Comparison of ENCODE assay signal across 8 cellular contexts in the genomic region with DNA sequence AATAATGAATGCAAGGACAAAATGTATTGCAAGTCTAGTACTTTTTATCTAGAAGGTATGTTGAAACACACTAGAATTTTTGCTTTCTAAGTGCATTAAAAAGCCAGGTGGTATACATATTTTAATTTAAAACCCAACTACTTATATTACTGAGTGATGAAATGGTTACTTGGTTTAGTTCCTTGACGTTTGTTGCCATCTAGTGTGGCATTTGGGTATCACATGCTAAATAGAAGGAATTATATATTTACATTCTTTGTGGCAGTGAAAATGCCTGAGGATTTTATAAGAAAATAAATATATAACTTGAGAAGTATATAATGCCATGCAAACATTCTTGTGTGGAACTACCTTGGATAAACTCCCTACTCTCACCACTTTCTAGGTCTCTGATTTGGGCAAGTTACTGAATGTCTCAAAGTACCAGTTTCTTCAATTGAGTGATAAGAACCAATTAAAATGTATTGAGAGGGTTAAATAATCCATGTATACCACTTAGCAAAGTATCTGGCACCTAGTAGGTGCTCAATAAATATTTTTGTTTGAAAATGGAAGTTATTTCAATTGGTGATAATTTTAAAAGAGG.
DNase-seq lines count a peak whose midpoint lies in the region; ATAC-seq, FAIRE-seq and TF ChIP-seq lines count a peak whose summit lies in the region.

No MANE protein-coding gene starts in this region.

- H3K27me3 Mint-ChIP-seq in activated naive CD4-positive, alpha-beta T cell treated with anti-CD3 and anti-CD28 coated beads, Interleukin-2, amount 10 ng/mL, durations not matched to agents 7 days and 5 days = no peaks in the 10 kb centered on the region
- no peaks in the 10 kb centered on the region for H3K27me3 Mint-ChIP-seq in type B pancreatic cell

- no peak overlapping the region for H3K9ac ChIP-seq in keratinocyte (ENCODE audit: control insufficient read depth, extremely low read depth, insufficient read depth, low read length)

- POLR2A ChIA-PET in HEK293 (lab: Yijun Ruan, JAX) = no interaction called here

- peak; percentile 24 for DNase-seq in activated naive CD4-positive, alpha-beta T cell treated with anti-CD3 and anti-CD28 coated beads, Interleukin-2, amount 10 ng/mL, durations not matched to agents 7 days and 5 days
- DNase-seq in activated naive CD4-positive, alpha-beta T cell (lab: John Stamatoyannopoulos, UW) = no peak
- DNase-seq in NCI-H226 (peak; percentile 2), ascending aorta (ENCODE audit: low spot score in 2 of 2) (no peak), keratinocyte (ENCODE audit: low read depth, low spot score) (peak; percentile 30), type B pancreatic cell (ENCODE audit: extremely low spot score, unreplicated experiment) (no peak)

- no peaks in the 10 kb centered on the region for H4K20me1 ChIP-seq in keratinocyte (ENCODE audit: control insufficient read depth, extremely low read depth, insufficient read depth, low read length)

- no peaks in the 10 kb centered on the region for H3K4me1 Mint-ChIP-seq in activated naive CD4-positive, alpha-beta T cell treated with anti-CD3 and anti-CD28 coated beads, Interleukin-2, amount 10 ng/mL, durations not matched to agents 7 days and 5 days
- H3K4me1 Mint-ChIP-seq in type B pancreatic cell (ENCODE audit: unreplicated experiment) = peaks cover 4% of the 10 kb centered on the region

- peaks cover under 1% of the 10 kb centered on the region for H3K36me3 Mint-ChIP-seq in activated naive CD4-positive, alpha-beta T cell treated with anti-CD3 and anti-CD28 coated beads, Interleukin-2, amount 10 ng/mL, durations not matched to agents 7 days and 5 days
- peaks cover 8% of the 10 kb centered on the region for H3K36me3 Mint-ChIP-seq in type B pancreatic cell

- H3K4me2 ChIP-seq in keratinocyte (ENCODE audit: control insufficient read depth, extremely low read depth, insufficient read depth, low read depth, low read length) = no peak overlapping the region

- no peak overlapping the region for H3K27ac ChIP-seq in HEK293 (ENCODE audit: extremely low read depth, low read depth, low read length)
- H3K27ac ChIP-seq in ascending aorta = no peak overlapping the region
- H3K27ac ChIP-seq in keratinocyte (ENCODE audit: control insufficient read depth, insufficient read depth, low read length) = no peak overlapping the region

- CTCF ChIA-PET in activated naive CD4-positive, alpha-beta T cell treated with anti-CD3 and anti-CD28 coated beads, Interleukin-2, amount 10 ng/mL, durations not matched to agents 7 days and 5 days (lab: Charles Lee) = interaction anchor here (1.2 to 1.3 kb wide), 2 partner anchors 10 to 857 kb away, joined by 3 read pairs; no protein-coding TSS in a partner anchor
- CTCF ChIA-PET in HEK293 (lab: Yijun Ruan, JAX) = interaction anchor here (0.6 to 1.6 kb wide), 3 partner anchors 674 to 1793 kb away, joined by 4 to 7 read pairs (median 6); a partner anchor contains a TSS

- intact Hi-C loops in ascending aorta (cut with DNase I) = loop anchor here (10.0 kb wide), 1 partner anchor 861 kb away; no protein-coding TSS in a partner anchor

- peak; percentile 67 for TF ChIP-seq CTCF in HEK293 (tag by site-specific recombination; IDR thresholded peaks at IDR 0.05)
- peak; percentile 56 to 77 (median 69) for TF ChIP-seq CTCF in ascending aorta (IDR thresholded peaks at IDR 0.05)
- TF ChIP-seq CTCF in keratinocyte (optimal IDR thresholded peaks at IDR 0.05 in 1 of 3, IDR thresholded peaks at IDR 0.05 in 1 of 3, conservative IDR thresholded peaks at IDR 0.05 in 1 of 3; ENCODE audit: extremely low read depth in 1 of 3, insufficient read depth in 2 of 3, low read length in 3 of 3) = peak in 2 of 3 experiments; percentile 46 to 53
- TF ChIP-seq CTCF in type B pancreatic cell (conservative IDR thresholded peaks at IDR 0.05) = peak; percentile 94

- no peaks in the 10 kb centered on the region for H3K4me1 ChIP-seq in HEK293 (ENCODE audit: control insufficient read depth, insufficient read depth, low read length)
- H3K4me1 ChIP-seq in ascending aorta = no peaks in the 10 kb centered on the region
- no peaks in the 10 kb centered on the region for H3K4me1 ChIP-seq in keratinocyte (ENCODE audit: control insufficient read depth, extremely low read depth, insufficient read depth, low read length)

- H3K36me3 ChIP-seq in HEK293 (ENCODE audit: control insufficient read depth in 2 of 2, insufficient read depth in 1 of 2, low read length in 2 of 2) (peaks cover 0 to 2% of the 10 kb centered on the region in 2 experiments; a peak in 1 of 3 replicates), ascending aorta (peaks cover 0 to 1% of the 10 kb centered on the region in 2 donors), keratinocyte (ENCODE audit: control insufficient read depth in 2 of 2, extremely low read depth in 1 of 2, insufficient read depth in 2 of 2, low read length in 2 of 2) (peaks cover 0 to under 1% of the 10 kb centered on the region in 2 experiments)

- H2AFZ ChIP-seq in keratinocyte (ENCODE audit: control insufficient read depth, low read length) = no peak overlapping the region

- H3K27me3 ChIP-seq in ascending aorta (no peaks in the 10 kb centered on the region), keratinocyte (ENCODE audit: control insufficient read depth, extremely low read depth, insufficient read depth, low read length) (no peaks in the 10 kb centered on the region)

- H3K4me3 ChIP-seq in HEK293 (ENCODE audit: low read depth, low read length) (no peak overlapping the region), ascending aorta (no peak overlapping the region), keratinocyte (ENCODE audit: control insufficient read depth in 2 of 3, extremely low read depth in 1 of 3, insufficient read depth in 2 of 3, low read depth in 1 of 3, low read length in 3 of 3) (no peak overlapping the region)

- H3K79me2 ChIP-seq in keratinocyte (ENCODE audit: control insufficient read depth, insufficient read depth, low read length) = no peaks in the 10 kb centered on the region

- H3K9me3 Mint-ChIP-seq in activated naive CD4-positive, alpha-beta T cell treated with anti-CD3 and anti-CD28 coated beads, Interleukin-2, amount 10 ng/mL, durations not matched to agents 7 days and 5 days = no peaks in the 10 kb centered on the region
- H3K9me3 Mint-ChIP-seq in type B pancreatic cell = no peaks in the 10 kb centered on the region

- no peak overlapping the region for H3K27ac Mint-ChIP-seq in activated naive CD4-positive, alpha-beta T cell treated with anti-CD3 and anti-CD28 coated beads, Interleukin-2, amount 10 ng/mL, durations not matched to agents 7 days and 5 days
- H3K27ac Mint-ChIP-seq in type B pancreatic cell = no peak overlapping the region

- H3K9me3 ChIP-seq in HEK293 (ENCODE audit: control insufficient read depth, insufficient read depth, low read depth, low read length) (no peaks in the 10 kb centered on the region), ascending aorta (no peaks in the 10 kb centered on the region), keratinocyte (ENCODE audit: control insufficient read depth, low read depth, low read length) (no peaks in the 10 kb centered on the region)

- H3K4me3 Mint-ChIP-seq in activated naive CD4-positive, alpha-beta T cell treated with anti-CD3 and anti-CD28 coated beads, Interleukin-2, amount 10 ng/mL, durations not matched to agents 7 days and 5 days = no peak overlapping the region
- no peak overlapping the region for H3K4me3 Mint-ChIP-seq in type B pancreatic cell

- ATAC-seq in HG02973 (IDR thresholded peaks at IDR 0.05; ENCODE audit: unreplicated experiment) = no peak

- dilution Hi-C loops in keratinocyte (cut with MboI; ENCODE audit: extremely low pct_ligation_motif_present, low sequenced_read_pairs) = no loop called here

- no peak for FAIRE-seq in keratinocyte (lab: Jason Lieb, UNC)

- H3K9me1 ChIP-seq in keratinocyte (ENCODE audit: control insufficient read depth, extremely low read depth, insufficient read depth, low read length) = no peaks in the 10 kb centered on the region

TF ChIP-seq in HEK293, 187 proteins besides CTCF, POLR2A, EP300 and RAD21:
- TF ChIP-seq, protein P1, sequence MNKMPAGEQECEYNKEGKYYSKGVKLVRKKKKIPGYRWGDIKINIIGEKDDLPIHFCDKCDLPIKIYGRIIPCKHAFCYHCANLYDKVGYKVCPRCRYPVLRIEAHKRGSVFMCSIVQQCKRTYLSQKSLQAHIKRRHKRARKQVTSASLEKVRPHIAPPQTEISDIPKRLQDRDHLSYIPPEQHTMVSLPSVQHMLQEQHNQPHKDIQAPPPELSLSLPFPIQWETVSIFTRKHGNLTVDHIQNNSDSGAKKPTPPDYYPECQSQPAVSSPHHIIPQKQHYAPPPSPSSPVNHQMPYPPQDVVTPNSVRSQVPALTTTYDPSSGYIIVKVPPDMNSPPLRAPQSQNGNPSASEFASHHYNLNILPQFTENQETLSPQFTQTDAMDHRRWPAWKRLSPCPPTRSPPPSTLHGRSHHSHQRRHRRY (tag by site-specific recombination; IDR thresholded peaks at IDR 0.05) = no peak
- peak; percentile 33 for TF ChIP-seq ZNF335 (tag by site-specific recombination; conservative IDR thresholded peaks at IDR 0.05)
- 0 out of 2 replicates have a peak, but pooled peaks have one; percentile 25 for TF ChIP-seq ZSCAN30 (tag by site-specific recombination; IDR thresholded peaks at IDR 0.05)
- no peak for TF ChIP-seq BCL11A (tag by site-specific recombination; IDR thresholded peaks at IDR 0.05; ENCODE audit: low read depth)
- TF ChIP-seq ZNF473 (tag by site-specific recombination; IDR thresholded peaks at IDR 0.05) = no peak
- TF ChIP-seq ZNF112 (tag by site-specific recombination; IDR thresholded peaks at IDR 0.05) = no peak
- 0 out of 2 replicates have a peak, but pooled peaks have one; percentile 21 for TF ChIP-seq KLF10 (tag by site-specific recombination; IDR thresholded peaks at IDR 0.05)
- TF ChIP-seq ZNF660 (tag by site-specific recombination; IDR thresholded peaks at IDR 0.05) = peak; percentile 75; the same call in 1 of the 2 replicates
- no peak for TF ChIP-seq ZNF510 (tag by site-specific recombination; IDR thresholded peaks at IDR 0.05; ENCODE audit: insufficient replicate concordance)
- no peak for TF ChIP-seq ZNF37A (tag by site-specific recombination; IDR thresholded peaks at IDR 0.05)
- peak; percentile 74 for TF ChIP-seq ZNF654 (tag by site-specific recombination; IDR thresholded peaks at IDR 0.05; ENCODE audit: low read depth)
- TF ChIP-seq TRIM28 (IDR thresholded peaks at IDR 0.05; ENCODE audit: borderline replicate concordance, low read length) = no peak
- no peak for TF ChIP-seq ZNF350 (tag by site-specific recombination; IDR thresholded peaks at IDR 0.05)
- TF ChIP-seq ZNF423 (tag by site-specific recombination; IDR thresholded peaks at IDR 0.05) = no peak
TF ChIP-seq in HEK293: peak in this region for 5.

Comparison
In these comparisons a context has a peak if more than half of its experiments do, and no peak if none do; other contexts are left out.
1. DNase-seq: peak in activated naive CD4-positive, alpha-beta T cell treated with anti-CD3 and anti-CD28 coated beads, Interleukin-2, amount 10 ng/mL, durations not matched to agents 7 days and 5 days (single experiment), NCI-H226 (single experiment) and keratinocyte (single experiment); none in activated naive CD4-positive, alpha-beta T cell (0 of 4), ascending aorta (0 of 2) and type B pancreatic cell (single experiment).
2. Peak in every context shown above with its lines, with median percentiles within 50 percentile points of each other: CTCF ChIP-seq.